Comparison of ENCODE assay signal across 31 cellular contexts in genomic region chr20:2001119-2001518, GRCh38. TPM values are rescaled to one million over a fixed set of nuclear protein-coding genes. Genes with fewer than 3 reads are reported as not detected.
"Had no signal": no experiment of that assay in that cellular context is flagged by ENCODE, and none has a peak within 500 bp of the region (broad histone marks: within the 10 kb centered on the region; RNA-seq: fewer than 3 reads in every experiment).

No MANE protein-coding gene starts in this region.

- H3K4me1 Mint-ChIP-seq: mesothelial cell of epicardium had no signal

- H3K4me3 ChIP-seq: colonic mucosa, esophagus squamous epithelium, gastrocnemius medialis, heart right ventricle, left lung, lower lobe of right lung, mucosa of descending colon had no signal

- ATAC-seq: effector memory CD8-positive, alpha-beta T cell; esophagus mucosa; gastrocnemius medialis; heart right ventricle; left cardiac atrium; left lung; left ventricle myocardium superior; lower lobe of right lung; mucosa of descending colon had no signal

- H3K4me3 Mint-ChIP-seq: effector memory CD8-positive, alpha-beta T cell; endodermal cell; mesothelial cell of epicardium had no signal

- H3K9me3 Mint-ChIP-seq: effector memory CD8-positive, alpha-beta T cell; endodermal cell; mesothelial cell of epicardium had no signal

- DNase-seq: colonic mucosa; effector CD8-positive, alpha-beta T cell; effector memory CD8-positive, alpha-beta T cell; erythroblast; esophagus squamous epithelium; foreskin fibroblast; foreskin melanocyte; gastrocnemius medialis; glutamatergic neuron; head of caudate nucleus; heart right ventricle; hippocampal formation; kidney; kidney glomerular epithelial cell; left cardiac atrium; left lung; left ventricle myocardium superior; lower lobe of right lung; mesenchymal stem cell; mucosa of descending colon had no signal

- H3K27ac Mint-ChIP-seq: effector memory CD8-positive, alpha-beta T cell; endodermal cell; mesothelial cell of epicardium had no signal

- H3K36me3 Mint-ChIP-seq: mesothelial cell of epicardium had no signal

- H3K27ac ChIP-seq: colonic mucosa, epithelial cell of prostate, esophagus squamous epithelium, gastrocnemius medialis, heart right ventricle, left lung, lower lobe of right lung had no signal

RNA-seq across cellular contexts. Expression of gene PDYN, which starts 7.3 kb away (rescaled TPM):
- total RNA-seq: chondrocyte, colonic mucosa, dermis microvascular lymphatic vessel endothelial cell, esophagus mucosa, esophagus squamous epithelium, gastrocnemius medialis, glomerular endothelial cell, heart right ventricle, kidney, left cardiac atrium, left lung, left ventricle myocardium superior, lower leg skin, lower lobe of right lung, lung microvascular endothelial cell, mesenteric fat pad, mesothelial cell of epicardium, mucosa of descending colon, myocyte had no signal
